11 cellular contexts compared by ENCODE assay signal in genomic region chr17:55731586-55732250, GRCh38. TPM values are rescaled to one million over a fixed set of nuclear protein-coding genes. Genes with fewer than 3 reads are reported as not detected.
DNase-seq lines count a peak whose midpoint lies in the region; ATAC-seq and TF ChIP-seq lines count a peak whose summit lies in the region.
"Had no signal": no experiment of that assay in that cellular context is flagged by ENCODE, and none has a peak within 500 bp of the region (broad histone marks: within the 10 kb centered on the region; RNA-seq: fewer than 3 reads in every experiment).

No MANE protein-coding gene starts in this region.

- peaks cover 62% of the 10 kb centered on the region for H3K4me1 Mint-ChIP-seq in osteocyte (ENCODE audit: unreplicated experiment)

- H3K9me3 Mint-ChIP-seq in osteocyte (ENCODE audit: unreplicated experiment), result no peaks in the 10 kb centered on the region
- H3K9me3 Mint-ChIP-seq: activated B cell treated with CpG ODN at 0.5 μM for 24 hours had no signal

- H3K27ac ChIP-seq in ACC112 (ENCODE audit: low read depth, low read length) (peak overlapping the region; percentile 96), heart right ventricle (peak overlapping the region; percentile 62 to 88 (median 84))
- H3K27ac ChIP-seq: parathyroid adenoma had no signal

- H3K36me3 ChIP-seq in ACC112 (ENCODE audit: insufficient read depth, low read length) (no peaks in the 10 kb centered on the region), adipocyte (ENCODE audit: control insufficient read depth, insufficient read depth, low read length, severe bottlenecking) (no peaks in the 10 kb centered on the region), heart right ventricle (no peaks in the 10 kb centered on the region)

- peak overlapping the region; percentile 46 for H3K4me3 Mint-ChIP-seq in osteocyte (ENCODE audit: unreplicated experiment)
- H3K4me3 Mint-ChIP-seq: activated B cell treated with CpG ODN at 0.5 μM for 24 hours had no signal

- TF ChIP-seq CTCF in heart right ventricle (IDR thresholded peaks at IDR 0.05) (no peak), osteocyte (IDR thresholded peaks at IDR 0.05) (no peak)

- no peaks in the 10 kb centered on the region for H3K79me2 ChIP-seq in ACC112 (ENCODE audit: control insufficient read depth, insufficient read depth, low read length, unreplicated experiment)
- H3K79me2 ChIP-seq: parathyroid adenoma had no signal

- H3K9me3 ChIP-seq in adipocyte (ENCODE audit: control insufficient read depth, low read length), result no peaks in the 10 kb centered on the region
- no peaks in the 10 kb centered on the region for H3K9me3 ChIP-seq in heart right ventricle

- no peaks in the 10 kb centered on the region for H3K36me3 Mint-ChIP-seq in osteocyte (ENCODE audit: unreplicated experiment)

- H3K27me3 Mint-ChIP-seq in osteocyte (ENCODE audit: unreplicated experiment), result no peaks in the 10 kb centered on the region

- no peaks in the 10 kb centered on the region for H3K27me3 ChIP-seq in ACC112 (ENCODE audit: insufficient read depth, low read length)
- no peaks in the 10 kb centered on the region for H3K27me3 ChIP-seq in adipocyte (replicated peaks; ENCODE audit: control insufficient read depth, insufficient read depth, low read length)
- H3K27me3 ChIP-seq in heart right ventricle, result no peaks in the 10 kb centered on the region

- ATAC-seq in heart right ventricle, result peak; percentile 83 to 94 (median 90)
- no peak for ATAC-seq in HG03442 (IDR thresholded peaks at IDR 0.05; ENCODE audit: unreplicated experiment)
- ATAC-seq in HG02798 (IDR thresholded peaks at IDR 0.05; ENCODE audit: poor library complexity, unreplicated experiment), result no peak

- peak; percentile 42 for DNase-seq in adipocyte (ENCODE audit: low read depth)
- peak; percentile 65 to 78 for DNase-seq in heart right ventricle
- DNase-seq in osteocyte (ENCODE audit: extremely low spot score, unreplicated experiment), result no peak
- DNase-seq in GOT3 (lab: John Stamatoyannopoulos, UW), result no peak
- DNase-seq in NCI-H2029 (lab: John Stamatoyannopoulos, UW), result no peak
- DNase-seq: activated B cell treated with CpG ODN at 0.5 μM for 24 hours, NCI-H1436 treated with DMSO at 0.1 percent for 48 hours had no signal

- H3K27ac Mint-ChIP-seq in osteocyte (ENCODE audit: unreplicated experiment), result peak overlapping the region; percentile 85
- H3K27ac Mint-ChIP-seq: activated B cell treated with CpG ODN at 0.5 μM for 24 hours had no signal

- WGBS in heart right ventricle, 2 donors, result 12% methylated on average over 10 of the region's 10 CpGs

- H3K4me3 ChIP-seq in ACC112 (ENCODE audit: low read depth, low read length) (peak overlapping the region; percentile 58), adipocyte (ENCODE audit: low read length) (peak overlapping the region; percentile 74), heart right ventricle (peak overlapping the region in 9 of 10 donors; percentile 8 to 46 (median 37))

- H3K9ac ChIP-seq in adipocyte (ENCODE audit: low read length), result peak overlapping the region; percentile 82
- H3K9ac ChIP-seq: parathyroid adenoma had no signal

- H2AFZ ChIP-seq in ACC112 (ENCODE audit: low read length, unreplicated experiment), result peak overlapping the region; percentile 38
- H2AFZ ChIP-seq: parathyroid adenoma had no signal

- H3K4me1 ChIP-seq in ACC112 (ENCODE audit: control insufficient read depth, insufficient read depth, low read length, unreplicated experiment), result peaks cover 89% of the 10 kb centered on the region
- H3K4me1 ChIP-seq in adipocyte (ENCODE audit: control insufficient read depth, insufficient read depth, low read length), result peaks cover 67% of the 10 kb centered on the region
- peaks cover 5 to 54% (median 43%) of the 10 kb centered on the region in 9 donors for H3K4me1 ChIP-seq in heart right ventricle
- H3K4me1 ChIP-seq: parathyroid adenoma had no signal

- intact Hi-C loops in heart right ventricle (cut with DNase I), result loop anchor here in 1 of 10 donors (5.0 kb wide), 1 partner anchor 36 kb away; no protein-coding TSS in a partner anchor

RNA-seq across cellular contexts. Expression of gene TMEM100, which starts 9.1 kb away (rescaled TPM):
- total RNA-seq in heart right ventricle, result 10 to 100 TPM in 1 of 10 donors, 1 to 10 TPM in 9; 1.6 to 12.1 (median 5.7) TPM
- 1 to 10 TPM; 6.4 to 8.3 TPM for polyA plus RNA-seq in heart right ventricle
- total RNA-seq in osteocyte, result 3.3 and 3.4 TPM in 2 replicates
- total RNA-seq: activated B cell treated with CpG ODN at 0.5 μM for 24 hours had no signal

RNA-seq across cellular contexts. Expression of gene PCTP, which starts 19.1 kb away (rescaled TPM):
- total RNA-seq in heart right ventricle (10 to 100 TPM; 13.6 to 23.3 (median 19.9) TPM), osteocyte (7.7 and 8.4 TPM in 2 replicates)
- 10 to 100 TPM; 11.8 to 14.1 TPM for polyA plus RNA-seq in heart right ventricle

Comparison
In these comparisons a context has a peak if more than half of its experiments do, and no peak if none do; other contexts are left out.
1. DNase-seq: peak in adipocyte (single experiment) and heart right ventricle (2 of 2); none in osteocyte (single experiment), GOT3 (single experiment) and NCI-H2029 (single experiment).
2. ATAC-seq: peak in heart right ventricle (8 of 8); none in HG03442 (single experiment) and HG02798 (single experiment).
3. Peak in every context shown above with its lines, with median percentiles within 50 percentile points of each other: H3K4me3 ChIP-seq.